In genomic region chr2:215489288-215489848, GRCh38 we compare ENCODE assay signal across 1 cellular context.
TF ChIP-seq lines count a peak whose summit lies in the region.

No MANE protein-coding gene starts in this region.

TF ChIP-seq in HCT116, 20 proteins besides CTCF, POLR2A, EP300 and RAD21 (continued from another document):
- TF ChIP-seq, protein P1, sequence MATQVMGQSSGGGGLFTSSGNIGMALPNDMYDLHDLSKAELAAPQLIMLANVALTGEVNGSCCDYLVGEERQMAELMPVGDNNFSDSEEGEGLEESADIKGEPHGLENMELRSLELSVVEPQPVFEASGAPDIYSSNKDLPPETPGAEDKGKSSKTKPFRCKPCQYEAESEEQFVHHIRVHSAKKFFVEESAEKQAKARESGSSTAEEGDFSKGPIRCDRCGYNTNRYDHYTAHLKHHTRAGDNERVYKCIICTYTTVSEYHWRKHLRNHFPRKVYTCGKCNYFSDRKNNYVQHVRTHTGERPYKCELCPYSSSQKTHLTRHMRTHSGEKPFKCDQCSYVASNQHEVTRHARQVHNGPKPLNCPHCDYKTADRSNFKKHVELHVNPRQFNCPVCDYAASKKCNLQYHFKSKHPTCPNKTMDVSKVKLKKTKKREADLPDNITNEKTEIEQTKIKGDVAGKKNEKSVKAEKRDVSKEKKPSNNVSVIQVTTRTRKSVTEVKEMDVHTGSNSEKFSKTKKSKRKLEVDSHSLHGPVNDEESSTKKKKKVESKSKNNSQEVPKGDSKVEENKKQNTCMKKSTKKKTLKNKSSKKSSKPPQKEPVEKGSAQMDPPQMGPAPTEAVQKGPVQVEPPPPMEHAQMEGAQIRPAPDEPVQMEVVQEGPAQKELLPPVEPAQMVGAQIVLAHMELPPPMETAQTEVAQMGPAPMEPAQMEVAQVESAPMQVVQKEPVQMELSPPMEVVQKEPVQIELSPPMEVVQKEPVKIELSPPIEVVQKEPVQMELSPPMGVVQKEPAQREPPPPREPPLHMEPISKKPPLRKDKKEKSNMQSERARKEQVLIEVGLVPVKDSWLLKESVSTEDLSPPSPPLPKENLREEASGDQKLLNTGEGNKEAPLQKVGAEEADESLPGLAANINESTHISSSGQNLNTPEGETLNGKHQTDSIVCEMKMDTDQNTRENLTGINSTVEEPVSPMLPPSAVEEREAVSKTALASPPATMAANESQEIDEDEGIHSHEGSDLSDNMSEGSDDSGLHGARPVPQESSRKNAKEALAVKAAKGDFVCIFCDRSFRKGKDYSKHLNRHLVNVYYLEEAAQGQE (IDR thresholded peaks at IDR 0.05; ENCODE audit: low read depth): no peak
- TF ChIP-seq POLR2AphosphoS5 (IDR thresholded peaks at IDR 0.05; ENCODE audit: low read depth, low read length) (no peak), YY1 (IDR thresholded peaks at IDR 0.05; ENCODE audit: extremely low read depth, insufficient replicate concordance, low read depth, low read length) (no peak), JUND (IDR thresholded peaks at IDR 0.05) (no peak)
